ENCODE assay signal across 24 cellular contexts in the genomic region with DNA sequence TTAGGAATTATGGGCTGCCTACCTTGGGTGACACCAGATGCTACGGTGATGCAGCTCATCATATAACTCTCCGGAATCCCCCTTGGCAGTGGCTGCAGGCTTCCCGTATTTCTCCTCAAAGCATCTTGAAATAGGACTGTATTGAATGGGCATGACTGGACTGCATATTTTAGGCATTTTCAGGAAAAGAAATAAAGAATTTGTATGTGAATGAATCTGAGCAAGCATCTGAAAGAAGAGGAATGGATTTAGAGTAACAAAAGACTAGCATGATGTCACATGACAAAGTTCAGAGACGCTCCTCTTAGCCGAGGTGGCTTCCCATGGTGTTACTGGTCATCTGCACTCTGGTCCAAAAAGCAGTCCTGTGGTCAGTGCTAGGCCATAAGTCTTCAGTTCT.
"Had no signal": no experiment of that assay in that cellular context is flagged by ENCODE, and none has a peak within 500 bp of the region (broad histone marks: within the 10 kb centered on the region; RNA-seq: fewer than 3 reads in every experiment).

No MANE protein-coding gene starts in this region.

- FAIRE-seq: keratinocyte had no signal

- H3K4me3 Mint-ChIP-seq: endodermal cell; natural killer cell; neural progenitor cell; stimulated activated memory B cell treated with anti-CD40 and anti-IgM and Interleukin-4, amounts not matched to agents 10 μg/mL and 1 μg/mL and 100 μg/mL, for 72 hours; type B pancreatic cell had no signal

- H3K4me1 ChIP-seq: neural progenitor cell, prostate gland, testis had no signal

- H3K9me3 Mint-ChIP-seq: endodermal cell; natural killer cell; stimulated activated memory B cell treated with anti-CD40 and anti-IgM and Interleukin-4, amounts not matched to agents 10 μg/mL and 1 μg/mL and 100 μg/mL, for 72 hours; type B pancreatic cell had no signal

- H3K9ac ChIP-seq: neural progenitor cell had no signal

- DNase-seq: dorsolateral prefrontal cortex; effector CD4-positive, alpha-beta T cell; endodermal cell; foreskin fibroblast; gastrocnemius medialis; head of caudate nucleus; left ventricle myocardium superior; lower lobe of right lung; natural killer cell; sigmoid colon; stimulated activated CD4-positive, alpha-beta T cell treated with anti-CD3 and anti-CD28 coated beads, Interleukin-2, amount 100 ng/mL, for 24 hours; stimulated activated CD4-positive, alpha-beta T cell treated with anti-CD3 and anti-CD28 coated beads, Interleukin-4, amount 100 ng/mL, for 24 hours; stimulated activated naive CD8-positive, alpha-beta T cell treated with anti-CD3 and anti-CD28 coated beads, Interleukin-15, Interleukin-2, amounts not matched to agents 100 U/mL and 50 U/mL, for 24 hours; substantia nigra; testis; tibial artery had no signal

- H3K27ac ChIP-seq: dorsolateral prefrontal cortex, epithelial cell of prostate, gastrocnemius medialis, lower lobe of right lung, neural progenitor cell, prostate gland, right atrium auricular region, sigmoid colon, testis, tibial artery had no signal

- ATAC-seq: esophagus mucosa; gastrocnemius medialis; left ventricle myocardium superior; lower lobe of right lung; natural killer cell; stimulated activated memory B cell treated with anti-CD40 and anti-IgM and Interleukin-4, amounts not matched to agents 10 μg/mL and 1 μg/mL and 100 μg/mL, for 72 hours; stimulated activated naive CD8-positive, alpha-beta T cell treated with anti-CD3 and anti-CD28 coated beads, Interleukin-15, Interleukin-2, amounts not matched to agents 100 U/mL and 50 U/mL, for 24 hours had no signal

- H3K9me3 ChIP-seq: gastrocnemius medialis, lower lobe of right lung, prostate gland, right atrium auricular region, sigmoid colon, testis, tibial artery had no signal

- H2AFZ ChIP-seq: neural progenitor cell had no signal

- H3K4me2 ChIP-seq: neural progenitor cell had no signal

- H3K4me3 ChIP-seq: dorsolateral prefrontal cortex, gastrocnemius medialis, lower lobe of right lung, neural progenitor cell, prostate gland, right atrium auricular region, sigmoid colon, testis, tibial artery had no signal

- H3K27me3 Mint-ChIP-seq: stimulated activated memory B cell treated with anti-CD40 and anti-IgM and Interleukin-4, amounts not matched to agents 10 μg/mL and 1 μg/mL and 100 μg/mL, for 72 hours; type B pancreatic cell had no signal

- H3K4me1 Mint-ChIP-seq: endodermal cell; natural killer cell; stimulated activated memory B cell treated with anti-CD40 and anti-IgM and Interleukin-4, amounts not matched to agents 10 μg/mL and 1 μg/mL and 100 μg/mL, for 72 hours had no signal

- H3K36me3 ChIP-seq: gastrocnemius medialis, lower lobe of right lung, neural progenitor cell, prostate gland, right atrium auricular region, sigmoid colon, tibial artery had no signal

- H3K36me3 Mint-ChIP-seq: natural killer cell; neural progenitor cell; stimulated activated memory B cell treated with anti-CD40 and anti-IgM and Interleukin-4, amounts not matched to agents 10 μg/mL and 1 μg/mL and 100 μg/mL, for 72 hours; type B pancreatic cell had no signal

- H3K27me3 ChIP-seq: dorsolateral prefrontal cortex, gastrocnemius medialis, neural progenitor cell, right atrium auricular region, sigmoid colon, testis, tibial artery had no signal

- H3K27ac Mint-ChIP-seq: endodermal cell; natural killer cell; neural progenitor cell; stimulated activated memory B cell treated with anti-CD40 and anti-IgM and Interleukin-4, amounts not matched to agents 10 μg/mL and 1 μg/mL and 100 μg/mL, for 72 hours; type B pancreatic cell had no signal
